8 cellular contexts compared by ENCODE assay signal in the genomic region with DNA sequence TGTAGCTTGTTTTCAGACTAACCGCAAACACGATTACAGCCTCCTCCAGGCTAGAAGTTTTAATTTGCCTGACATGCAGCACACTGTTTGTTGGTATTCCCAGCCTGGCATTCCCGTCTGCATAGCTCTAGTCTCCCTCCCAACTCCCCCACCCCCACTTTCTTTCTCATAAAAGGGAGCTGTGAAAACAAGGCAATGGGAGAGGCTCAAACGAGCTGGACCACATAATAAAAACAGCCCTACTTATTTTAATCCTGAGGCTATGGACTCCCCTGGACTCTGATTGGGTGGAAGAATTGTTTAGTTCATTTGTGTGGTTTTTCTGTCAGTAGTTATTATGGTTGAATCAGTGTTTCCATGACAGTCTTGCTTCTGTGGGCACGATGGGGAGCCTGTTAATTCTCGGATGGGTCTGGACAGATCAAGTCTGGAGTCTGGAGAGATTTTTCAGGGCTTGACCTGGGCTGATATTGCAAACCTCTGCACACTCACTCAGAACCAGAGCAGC. TPM values are rescaled to one million over a fixed set of nuclear protein-coding genes. Genes with fewer than 3 reads are reported as not detected.
DNase-seq lines count a peak whose midpoint lies in the region; ATAC-seq and TF ChIP-seq lines count a peak whose summit lies in the region.

No MANE protein-coding gene starts in this region.

- POLR2A ChIA-PET in naive thymus-derived CD4-positive, alpha-beta T cell (lab: Charles Lee), result no interaction called here

- no peak for ATAC-seq in naive thymus-derived CD4-positive, alpha-beta T cell
- ATAC-seq in GM21515 (IDR thresholded peaks at IDR 0.05; ENCODE audit: unreplicated experiment) (no peak), GM19463 (IDR thresholded peaks at IDR 0.05; ENCODE audit: unreplicated experiment) (no peak), GM18870 (IDR thresholded peaks at IDR 0.05; ENCODE audit: unreplicated experiment) (no peak)
- ATAC-seq in activated CD8-positive, alpha-beta memory T cell treated with anti-CD3 and anti-CD28 coated beads, Interleukin-2, amount 10 ng/mL, durations not matched to agents 7 days and 5 days, result no peak

- H3K4me3 ChIP-seq in H7 (ENCODE audit: insufficient read depth, low read depth, low read length) (peak overlapping the region; percentile 73), SJSA1 (peak overlapping the region; percentile 64), esophagus muscularis mucosa (peak overlapping the region; percentile 90 to 99 (median 94))
- no peak overlapping the region for H3K4me3 ChIP-seq in naive thymus-derived CD4-positive, alpha-beta T cell (ENCODE audit: low read length)

- no peak for TF ChIP-seq POLR2A in esophagus muscularis mucosa (IDR thresholded peaks at IDR 0.05; ENCODE audit: low read depth)

- no peak for TF ChIP-seq CTCF in esophagus muscularis mucosa (IDR thresholded peaks at IDR 0.05)

- no peaks in the 10 kb centered on the region for H3K36me3 ChIP-seq in H7 (replicated peaks; ENCODE audit: control insufficient read depth, insufficient read depth, low read length)
- no peaks in the 10 kb centered on the region; the same call in 1 of the 2 replicates for H3K36me3 ChIP-seq in SJSA1
- H3K36me3 ChIP-seq in esophagus muscularis mucosa, result no peaks in the 10 kb centered on the region
- H3K36me3 ChIP-seq in naive thymus-derived CD4-positive, alpha-beta T cell (ENCODE audit: control insufficient read depth in 2 of 3, insufficient read depth in 3 of 3, low read length in 3 of 3), result no peaks in the 10 kb centered on the region

- peaks cover 0 to 18% (median 0%) of the 10 kb centered on the region in 5 donors for H3K27me3 Mint-ChIP-seq in naive thymus-derived CD4-positive, alpha-beta T cell
- peaks cover 5% of the 10 kb centered on the region for H3K27me3 Mint-ChIP-seq in activated CD8-positive, alpha-beta memory T cell treated with anti-CD3 and anti-CD28 coated beads, Interleukin-2, amount 10 ng/mL, durations not matched to agents 7 days and 5 days

- DNase-seq in H7, result peak; percentile 57
- DNase-seq in SJSA1 (ENCODE audit: low read depth in 1 of 2, low spot score in 2 of 2), result peak; percentile 92 to 94
- DNase-seq in esophagus muscularis mucosa (ENCODE audit: extremely low spot score), result no peak
- no peak for DNase-seq in naive thymus-derived CD4-positive, alpha-beta T cell
- no peak for DNase-seq in activated CD8-positive, alpha-beta memory T cell treated with anti-CD3 and anti-CD28 coated beads, Interleukin-2, amount 10 ng/mL, durations not matched to agents 7 days and 5 days

- peaks cover 19% of the 10 kb centered on the region for H3K4me1 ChIP-seq in SJSA1 (replicated peaks)
- peaks cover 16 to 86% (median 82%) of the 10 kb centered on the region in 4 donors for H3K4me1 ChIP-seq in esophagus muscularis mucosa
- H3K4me1 ChIP-seq in naive thymus-derived CD4-positive, alpha-beta T cell (ENCODE audit: control insufficient read depth in 2 of 2, insufficient read depth in 2 of 2, low read length in 2 of 2), result no peaks in the 10 kb centered on the region

- intact Hi-C loops in esophagus muscularis mucosa (cut with DNase I), result loop anchor here (2.0 to 5.0 kb wide), 2 partner anchors 58 to 59 kb away; no protein-coding TSS in a partner anchor
- intact Hi-C loops in naive thymus-derived CD4-positive, alpha-beta T cell (cut with micrococcal nuclease), result no loop called here

- peaks cover 0 to 3% (median 2%) of the 10 kb centered on the region in 5 donors for H3K36me3 Mint-ChIP-seq in naive thymus-derived CD4-positive, alpha-beta T cell
- H3K36me3 Mint-ChIP-seq in activated CD8-positive, alpha-beta memory T cell treated with anti-CD3 and anti-CD28 coated beads, Interleukin-2, amount 10 ng/mL, durations not matched to agents 7 days and 5 days, result peaks cover 4% of the 10 kb centered on the region

- CTCF ChIA-PET in naive thymus-derived CD4-positive, alpha-beta T cell (lab: Charles Lee), result no interaction called here
- CTCF ChIA-PET in activated CD8-positive, alpha-beta memory T cell treated with anti-CD3 and anti-CD28 coated beads, Interleukin-2, amount 10 ng/mL, durations not matched to agents 7 days and 5 days (lab: Charles Lee), result no interaction called here

- H3K9me3 Mint-ChIP-seq in naive thymus-derived CD4-positive, alpha-beta T cell, result no peaks in the 10 kb centered on the region
- no peaks in the 10 kb centered on the region for H3K9me3 Mint-ChIP-seq in activated CD8-positive, alpha-beta memory T cell treated with anti-CD3 and anti-CD28 coated beads, Interleukin-2, amount 10 ng/mL, durations not matched to agents 7 days and 5 days (ENCODE audit: low read depth)

- H3K27me3 ChIP-seq in H7 (ENCODE audit: control insufficient read depth, insufficient read depth, low read length), result no peaks in the 10 kb centered on the region
- H3K27me3 ChIP-seq in SJSA1 (replicated peaks), result no peaks in the 10 kb centered on the region
- H3K27me3 ChIP-seq in esophagus muscularis mucosa, result no peaks in the 10 kb centered on the region
- no peaks in the 10 kb centered on the region for H3K27me3 ChIP-seq in naive thymus-derived CD4-positive, alpha-beta T cell (ENCODE audit: control insufficient read depth in 2 of 2, insufficient read depth in 2 of 2, low read length in 2 of 2)

- H3K9me3 ChIP-seq in SJSA1 (replicated peaks), result no peaks in the 10 kb centered on the region
- no peaks in the 10 kb centered on the region for H3K9me3 ChIP-seq in esophagus muscularis mucosa
- no peaks in the 10 kb centered on the region for H3K9me3 ChIP-seq in naive thymus-derived CD4-positive, alpha-beta T cell (ENCODE audit: control insufficient read depth in 2 of 3, low read length in 3 of 3)

- peaks cover 5 to 17% (median 14%) of the 10 kb centered on the region in 7 donors for H3K4me1 Mint-ChIP-seq in naive thymus-derived CD4-positive, alpha-beta T cell
- peaks cover 10% of the 10 kb centered on the region for H3K4me1 Mint-ChIP-seq in activated CD8-positive, alpha-beta memory T cell treated with anti-CD3 and anti-CD28 coated beads, Interleukin-2, amount 10 ng/mL, durations not matched to agents 7 days and 5 days

- H3K27ac ChIP-seq in SJSA1 (peak overlapping the region; percentile 65), esophagus muscularis mucosa (replicated peaks in 1 of 4) (peak overlapping the region; percentile 98 to 99 (median 98))
- no peak overlapping the region for H3K27ac ChIP-seq in naive thymus-derived CD4-positive, alpha-beta T cell (ENCODE audit: low read depth, low read length)

- H3K27ac Mint-ChIP-seq in naive thymus-derived CD4-positive, alpha-beta T cell, result peak overlapping the region in 5 of 9 donors; percentile 25 to 75 (median 53)
- no peak overlapping the region for H3K27ac Mint-ChIP-seq in activated CD8-positive, alpha-beta memory T cell treated with anti-CD3 and anti-CD28 coated beads, Interleukin-2, amount 10 ng/mL, durations not matched to agents 7 days and 5 days

- peak overlapping the region; percentile 35 to 90 (median 80) for H3K4me3 Mint-ChIP-seq in naive thymus-derived CD4-positive, alpha-beta T cell
- H3K4me3 Mint-ChIP-seq in activated CD8-positive, alpha-beta memory T cell treated with anti-CD3 and anti-CD28 coated beads, Interleukin-2, amount 10 ng/mL, durations not matched to agents 7 days and 5 days, result no peak overlapping the region

- 3% methylated on average over 6 of the region's 6 CpGs for WGBS in esophagus muscularis mucosa

- no peak for TF ChIP-seq EP300 in esophagus muscularis mucosa (IDR thresholded peaks at IDR 0.05)

RNA-seq across cellular contexts. Expression of a gene that starts 1.2 kb away (rescaled TPM):
- 5.1 and 9.0 TPM in 2 replicates for total RNA-seq in H7 (2014; rRNA removed; shearing (Covaris generic))
- total RNA-seq in SJSA1 (2014; rRNA removed; shearing (Covaris generic)), result 7.8 and 8.8 TPM in 2 replicates
- total RNA-seq in esophagus muscularis mucosa, result 100 to 1,000 TPM; 135 to 198 (median 168) TPM
- total RNA-seq in naive thymus-derived CD4-positive, alpha-beta T cell, result 1 to 10 TPM; 1.8 to 3.7 (median 2.5) TPM
- under 1 TPM; 0.39 to 0.57 TPM for polyA plus RNA-seq in naive thymus-derived CD4-positive, alpha-beta T cell
- total RNA-seq in activated CD8-positive, alpha-beta memory T cell treated with anti-CD3 and anti-CD28 coated beads, Interleukin-2, amount 10 ng/mL, durations not matched to agents 7 days and 5 days, result 1 to 10 TPM; 2.4 to 3.5 TPM

Comparison
In these comparisons a context has a peak if more than half of its experiments do, and no peak if none do; other contexts are left out.
1. DNase-seq: peak in H7 (single experiment) and SJSA1 (2 of 2); none in esophagus muscularis mucosa (single experiment), naive thymus-derived CD4-positive, alpha-beta T cell (0 of 9) and activated CD8-positive, alpha-beta memory T cell treated with anti-CD3 and anti-CD28 coated beads, Interleukin-2, amount 10 ng/mL, durations not matched to agents 7 days and 5 days (single experiment).
2. RNA of a gene that starts 1.2 kb away (total RNA-seq): 135 to 198 TPM in esophagus muscularis mucosa; 7.8 to 8.8 TPM in SJSA1, 5.1 to 9.0 TPM in H7, 2.4 to 3.5 TPM in activated CD8-positive, alpha-beta memory T cell treated with anti-CD3 and anti-CD28 coated beads, Interleukin-2, amount 10 ng/mL, durations not matched to agents 7 days and 5 days and 1.8 to 3.7 TPM in naive thymus-derived CD4-positive, alpha-beta T cell; every median in the first group is over 10 times any median in the second.